In genomic region chr20:1434571-1435336, GRCh38 we compare ENCODE assay signal across 1 cellular context.
TF ChIP-seq lines count a peak whose summit lies in the region.

No MANE protein-coding gene starts in this region.

TF ChIP-seq in IMR-90, 13 proteins besides CTCF, POLR2A, EP300 and RAD21 (continued from another document):
- TF ChIP-seq ELK1 (IDR thresholded peaks at IDR 0.05; ENCODE audit: borderline replicate concordance, low read depth, low read length) (no peak), CHD1 (IDR thresholded peaks at IDR 0.05; ENCODE audit: low read depth, low read length) (no peak), MAZ (IDR thresholded peaks at IDR 0.05; ENCODE audit: borderline replicate concordance, low read depth, low read length) (no peak), MXI1 (IDR thresholded peaks at IDR 0.05; ENCODE audit: borderline replicate concordance, low read depth, low read length) (no peak), SMC3 (IDR thresholded peaks at IDR 0.05; ENCODE audit: low read depth, low read length) (peak; percentile 14; the same call in 1 of the 2 replicates), USF2 (IDR thresholded peaks at IDR 0.05; ENCODE audit: low read depth, low read length) (no peak)
